ENCODE assay signal across 10 cellular contexts in the genomic region with DNA sequence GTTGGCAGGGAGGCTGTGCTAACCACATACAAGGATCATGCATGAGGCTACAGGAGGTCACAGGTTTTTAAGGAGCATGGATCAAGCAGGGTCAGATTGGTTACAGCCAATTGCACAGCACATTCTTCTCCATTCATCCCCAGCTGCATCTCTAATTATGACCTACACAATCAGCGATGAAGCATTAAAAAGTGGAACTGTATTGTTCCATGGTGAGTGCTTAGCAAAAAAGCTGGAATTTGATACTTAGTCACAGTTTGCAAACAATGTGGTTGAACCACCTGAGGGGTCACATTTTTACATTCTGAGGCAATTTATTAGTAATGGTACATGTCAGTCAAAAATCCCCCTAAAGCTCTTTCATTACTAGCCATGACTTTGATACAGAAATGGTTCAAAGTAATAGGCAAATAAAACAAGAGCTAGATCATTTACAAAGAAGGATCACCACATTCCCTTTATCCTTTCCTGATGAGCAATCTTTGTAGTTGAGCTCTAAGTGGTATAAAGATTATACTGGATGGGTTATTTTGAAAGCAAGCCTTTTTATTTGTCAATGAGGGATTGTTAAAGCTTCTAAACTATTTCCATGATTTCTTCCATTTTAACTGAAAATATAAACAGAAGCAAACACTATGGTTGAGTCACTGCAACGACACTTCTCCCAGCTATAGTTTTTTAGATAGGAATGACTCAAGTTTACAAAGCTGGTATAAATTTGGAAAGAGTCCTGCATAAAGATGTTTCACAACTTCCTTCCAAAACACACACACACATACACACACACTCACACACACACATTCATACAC.
DNase-seq lines count a peak whose midpoint lies in the region; ATAC-seq and TF ChIP-seq lines count a peak whose summit lies in the region.
"Had no signal": no experiment of that assay in that cellular context is flagged by ENCODE, and none has a peak within 500 bp of the region (broad histone marks: within the 10 kb centered on the region; RNA-seq: fewer than 3 reads in every experiment).

No MANE protein-coding gene starts in this region.

- H3K4me3 Mint-ChIP-seq in glutamatergic neuron (ENCODE audit: unreplicated experiment): no peak overlapping the region
- H3K4me3 Mint-ChIP-seq: IgD-negative memory B cell had no signal

- TF ChIP-seq CTCF in glutamatergic neuron (IDR thresholded peaks at IDR 0.05; ENCODE audit: partially characterized antibody, unreplicated experiment): no peak
- no peak for TF ChIP-seq CTCF in omental fat pad (IDR thresholded peaks at IDR 0.05)

- ATAC-seq in HG02571 (IDR thresholded peaks at IDR 0.05; ENCODE audit: unreplicated experiment): no peak
- ATAC-seq in omental fat pad (ENCODE audit: low FRiP score): no peak

- DNase-seq in COR-L47 (lab: John Stamatoyannopoulos, UW) (peak; percentile 24), LHCN-M2 (ENCODE audit: low read depth) (peak; percentile 90), UCSD-AML1 (lab: John Stamatoyannopoulos, UW; ENCODE audit: unreplicated experiment) (peak; percentile 0), kidney glomerular epithelial cell (lab: John Stamatoyannopoulos, UW) (peak; percentile 95), NCI-H146 (lab: John Stamatoyannopoulos, UW) (no peak), glutamatergic neuron (no peak), omental fat pad (ENCODE audit: low spot score) (no peak)
- DNase-seq: hippocampal formation had no signal

- no peaks in the 10 kb centered on the region for H3K27me3 Mint-ChIP-seq in glutamatergic neuron (ENCODE audit: unreplicated experiment)
- H3K27me3 Mint-ChIP-seq: IgD-negative memory B cell had no signal

- H3K9me3 Mint-ChIP-seq in glutamatergic neuron (ENCODE audit: unreplicated experiment): no peaks in the 10 kb centered on the region

- H3K4me1 Mint-ChIP-seq in glutamatergic neuron (ENCODE audit: low read depth, unreplicated experiment): no peaks in the 10 kb centered on the region
- H3K4me1 Mint-ChIP-seq: IgD-negative memory B cell had no signal

- peaks cover 5% of the 10 kb centered on the region for H3K36me3 Mint-ChIP-seq in glutamatergic neuron (ENCODE audit: unreplicated experiment)
- H3K36me3 Mint-ChIP-seq: IgD-negative memory B cell had no signal

- H3K27ac Mint-ChIP-seq in glutamatergic neuron (ENCODE audit: unreplicated experiment): no peak overlapping the region
- H3K27ac Mint-ChIP-seq: IgD-negative memory B cell had no signal

Comparison
In these comparisons a context has a peak if more than half of its experiments do, and no peak if none do; other contexts are left out.
1. DNase-seq: peak in COR-L47 (single experiment), LHCN-M2 (single experiment), UCSD-AML1 (single experiment) and kidney glomerular epithelial cell (single experiment); none in NCI-H146 (single experiment), glutamatergic neuron (single experiment) and omental fat pad (single experiment).